1 cellular context compared by ENCODE assay signal in the genomic region with DNA sequence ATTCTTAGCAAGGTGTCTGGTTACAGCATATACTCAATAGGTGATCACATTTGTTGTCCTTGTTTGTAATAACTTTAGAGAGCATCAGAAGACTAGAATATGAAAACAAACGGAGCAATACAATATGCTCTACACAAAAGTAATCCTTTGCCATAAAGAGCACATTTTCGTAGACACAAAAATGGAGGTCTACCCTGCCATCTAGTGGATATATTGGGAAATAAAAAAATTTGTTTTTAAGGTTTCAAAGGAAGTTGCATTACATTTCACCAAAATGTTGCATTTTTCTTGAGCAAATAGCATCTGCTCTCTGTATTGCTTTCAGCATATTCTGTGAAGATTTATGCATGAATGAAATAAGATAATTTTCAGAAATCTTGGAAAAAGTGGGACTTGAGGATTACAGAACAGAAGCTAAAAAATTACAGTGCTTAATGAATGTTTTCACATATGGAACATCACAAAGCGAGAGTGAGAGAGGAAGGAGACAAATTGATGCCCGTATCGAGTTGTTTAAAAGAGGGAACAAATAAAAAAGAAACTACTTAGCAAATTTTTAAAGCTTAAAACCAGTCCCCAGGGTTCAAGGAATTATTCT.
TF ChIP-seq lines count a peak whose summit lies in the region.

No MANE protein-coding gene starts in this region.

TF ChIP-seq in GM23338, 12 proteins besides CTCF, POLR2A, EP300 and RAD21 (continued from another document):
- TF ChIP-seq, protein P1, sequence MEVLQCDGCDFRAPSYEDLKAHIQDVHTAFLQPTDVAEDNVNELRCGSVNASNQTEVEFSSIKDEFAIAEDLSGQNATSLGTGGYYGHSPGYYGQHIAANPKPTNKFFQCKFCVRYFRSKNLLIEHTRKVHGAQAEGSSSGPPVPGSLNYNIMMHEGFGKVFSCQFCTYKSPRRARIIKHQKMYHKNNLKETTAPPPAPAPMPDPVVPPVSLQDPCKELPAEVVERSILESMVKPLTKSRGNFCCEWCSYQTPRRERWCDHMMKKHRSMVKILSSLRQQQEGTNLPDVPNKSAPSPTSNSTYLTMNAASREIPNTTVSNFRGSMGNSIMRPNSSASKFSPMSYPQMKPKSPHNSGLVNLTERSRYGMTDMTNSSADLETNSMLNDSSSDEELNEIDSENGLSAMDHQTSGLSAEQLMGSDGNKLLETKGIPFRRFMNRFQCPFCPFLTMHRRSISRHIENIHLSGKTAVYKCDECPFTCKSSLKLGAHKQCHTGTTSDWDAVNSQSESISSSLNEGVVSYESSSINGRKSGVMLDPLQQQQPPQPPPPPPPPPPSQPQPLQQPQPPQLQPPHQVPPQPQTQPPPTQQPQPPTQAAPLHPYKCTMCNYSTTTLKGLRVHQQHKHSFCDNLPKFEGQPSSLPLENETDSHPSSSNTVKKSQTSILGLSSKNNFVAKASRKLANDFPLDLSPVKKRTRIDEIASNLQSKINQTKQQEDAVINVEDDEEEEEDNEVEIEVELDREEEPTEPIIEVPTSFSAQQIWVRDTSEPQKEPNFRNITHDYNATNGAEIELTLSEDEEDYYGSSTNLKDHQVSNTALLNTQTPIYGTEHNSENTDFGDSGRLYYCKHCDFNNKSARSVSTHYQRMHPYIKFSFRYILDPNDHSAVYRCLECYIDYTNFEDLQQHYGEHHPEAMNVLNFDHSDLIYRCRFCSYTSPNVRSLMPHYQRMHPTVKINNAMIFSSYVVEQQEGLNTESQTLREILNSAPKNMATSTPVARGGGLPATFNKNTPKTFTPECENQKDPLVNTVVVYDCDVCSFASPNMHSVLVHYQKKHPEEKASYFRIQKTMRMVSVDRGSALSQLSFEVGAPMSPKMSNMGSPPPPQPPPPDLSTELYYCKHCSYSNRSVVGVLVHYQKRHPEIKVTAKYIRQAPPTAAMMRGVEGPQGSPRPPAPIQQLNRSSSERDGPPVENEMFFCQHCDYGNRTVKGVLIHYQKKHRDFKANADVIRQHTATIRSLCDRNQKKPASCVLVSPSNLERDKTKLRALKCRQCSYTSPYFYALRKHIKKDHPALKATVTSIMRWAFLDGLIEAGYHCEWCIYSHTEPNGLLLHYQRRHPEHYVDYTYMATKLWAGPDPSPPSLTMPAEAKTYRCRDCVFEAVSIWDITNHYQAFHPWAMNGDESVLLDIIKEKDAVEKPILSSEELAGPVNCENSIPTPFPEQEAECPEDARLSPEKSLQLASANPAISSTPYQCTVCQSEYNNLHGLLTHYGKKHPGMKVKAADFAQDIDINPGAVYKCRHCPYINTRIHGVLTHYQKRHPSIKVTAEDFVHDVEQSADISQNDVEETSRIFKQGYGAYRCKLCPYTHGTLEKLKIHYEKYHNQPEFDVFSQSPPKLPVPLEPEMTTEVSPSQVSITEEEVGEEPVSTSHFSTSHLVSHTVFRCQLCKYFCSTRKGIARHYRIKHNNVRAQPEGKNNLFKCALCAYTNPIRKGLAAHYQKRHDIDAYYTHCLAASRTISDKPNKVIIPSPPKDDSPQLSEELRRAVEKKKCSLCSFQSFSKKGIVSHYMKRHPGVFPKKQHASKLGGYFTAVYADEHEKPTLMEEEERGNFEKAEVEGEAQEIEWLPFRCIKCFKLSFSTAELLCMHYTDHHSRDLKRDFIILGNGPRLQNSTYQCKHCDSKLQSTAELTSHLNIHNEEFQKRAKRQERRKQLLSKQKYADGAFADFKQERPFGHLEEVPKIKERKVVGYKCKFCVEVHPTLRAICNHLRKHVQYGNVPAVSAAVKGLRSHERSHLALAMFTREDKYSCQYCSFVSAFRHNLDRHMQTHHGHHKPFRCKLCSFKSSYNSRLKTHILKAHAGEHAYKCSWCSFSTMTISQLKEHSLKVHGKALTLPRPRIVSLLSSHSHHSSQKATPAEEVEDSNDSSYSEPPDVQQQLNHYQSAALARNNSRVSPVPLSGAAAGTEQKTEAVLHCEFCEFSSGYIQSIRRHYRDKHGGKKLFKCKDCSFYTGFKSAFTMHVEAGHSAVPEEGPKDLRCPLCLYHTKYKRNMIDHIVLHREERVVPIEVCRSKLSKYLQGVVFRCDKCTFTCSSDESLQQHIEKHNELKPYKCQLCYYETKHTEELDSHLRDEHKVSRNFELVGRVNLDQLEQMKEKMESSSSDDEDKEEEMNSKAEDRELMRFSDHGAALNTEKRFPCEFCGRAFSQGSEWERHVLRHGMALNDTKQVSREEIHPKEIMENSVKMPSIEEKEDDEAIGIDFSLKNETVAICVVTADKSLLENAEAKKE (CRISPR knock-in tag; IDR thresholded peaks at IDR 0.05) = no peak
- TF ChIP-seq EZH2phosphoT487 (IDR thresholded peaks at IDR 0.05; ENCODE audit: unreplicated experiment) (no peak), STAT1 (IDR thresholded peaks at IDR 0.05; ENCODE audit: unreplicated experiment) (no peak), ZNF114 (CRISPR knock-in tag; IDR thresholded peaks at IDR 0.05) (no peak), EZH2 (IDR thresholded peaks at IDR 0.05; ENCODE audit: low read depth, unreplicated experiment) (no peak), JUNB (IDR thresholded peaks at IDR 0.05; ENCODE audit: unreplicated experiment) (no peak), NANOG (IDR thresholded peaks at IDR 0.05; ENCODE audit: borderline replicate concordance) (no peak), ZNF331 (CRISPR knock-in tag; IDR thresholded peaks at IDR 0.05; ENCODE audit: low read depth) (no peak), CREB1 (CRISPR knock-in tag; IDR thresholded peaks at IDR 0.05; ENCODE audit: low read depth) (no peak)
- TF ChIP-seq, protein P2, sequence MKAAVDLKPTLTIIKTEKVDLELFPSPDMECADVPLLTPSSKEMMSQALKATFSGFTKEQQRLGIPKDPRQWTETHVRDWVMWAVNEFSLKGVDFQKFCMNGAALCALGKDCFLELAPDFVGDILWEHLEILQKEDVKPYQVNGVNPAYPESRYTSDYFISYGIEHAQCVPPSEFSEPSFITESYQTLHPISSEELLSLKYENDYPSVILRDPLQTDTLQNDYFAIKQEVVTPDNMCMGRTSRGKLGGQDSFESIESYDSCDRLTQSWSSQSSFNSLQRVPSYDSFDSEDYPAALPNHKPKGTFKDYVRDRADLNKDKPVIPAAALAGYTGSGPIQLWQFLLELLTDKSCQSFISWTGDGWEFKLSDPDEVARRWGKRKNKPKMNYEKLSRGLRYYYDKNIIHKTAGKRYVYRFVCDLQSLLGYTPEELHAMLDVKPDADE (IDR thresholded peaks at IDR 0.05) = no peak
- TF ChIP-seq, protein P3, sequence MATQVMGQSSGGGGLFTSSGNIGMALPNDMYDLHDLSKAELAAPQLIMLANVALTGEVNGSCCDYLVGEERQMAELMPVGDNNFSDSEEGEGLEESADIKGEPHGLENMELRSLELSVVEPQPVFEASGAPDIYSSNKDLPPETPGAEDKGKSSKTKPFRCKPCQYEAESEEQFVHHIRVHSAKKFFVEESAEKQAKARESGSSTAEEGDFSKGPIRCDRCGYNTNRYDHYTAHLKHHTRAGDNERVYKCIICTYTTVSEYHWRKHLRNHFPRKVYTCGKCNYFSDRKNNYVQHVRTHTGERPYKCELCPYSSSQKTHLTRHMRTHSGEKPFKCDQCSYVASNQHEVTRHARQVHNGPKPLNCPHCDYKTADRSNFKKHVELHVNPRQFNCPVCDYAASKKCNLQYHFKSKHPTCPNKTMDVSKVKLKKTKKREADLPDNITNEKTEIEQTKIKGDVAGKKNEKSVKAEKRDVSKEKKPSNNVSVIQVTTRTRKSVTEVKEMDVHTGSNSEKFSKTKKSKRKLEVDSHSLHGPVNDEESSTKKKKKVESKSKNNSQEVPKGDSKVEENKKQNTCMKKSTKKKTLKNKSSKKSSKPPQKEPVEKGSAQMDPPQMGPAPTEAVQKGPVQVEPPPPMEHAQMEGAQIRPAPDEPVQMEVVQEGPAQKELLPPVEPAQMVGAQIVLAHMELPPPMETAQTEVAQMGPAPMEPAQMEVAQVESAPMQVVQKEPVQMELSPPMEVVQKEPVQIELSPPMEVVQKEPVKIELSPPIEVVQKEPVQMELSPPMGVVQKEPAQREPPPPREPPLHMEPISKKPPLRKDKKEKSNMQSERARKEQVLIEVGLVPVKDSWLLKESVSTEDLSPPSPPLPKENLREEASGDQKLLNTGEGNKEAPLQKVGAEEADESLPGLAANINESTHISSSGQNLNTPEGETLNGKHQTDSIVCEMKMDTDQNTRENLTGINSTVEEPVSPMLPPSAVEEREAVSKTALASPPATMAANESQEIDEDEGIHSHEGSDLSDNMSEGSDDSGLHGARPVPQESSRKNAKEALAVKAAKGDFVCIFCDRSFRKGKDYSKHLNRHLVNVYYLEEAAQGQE (IDR thresholded peaks at IDR 0.05; ENCODE audit: unreplicated experiment) = no peak
